Comparison of ENCODE assay signal across 17 cellular contexts in genomic region chr1:180889325-180889724, GRCh38.
"Had no signal": no experiment of that assay in that cellular context is flagged by ENCODE, and none has a peak within 500 bp of the region (broad histone marks: within the 10 kb centered on the region; RNA-seq: fewer than 3 reads in every experiment).

No MANE protein-coding gene starts in this region.

- H3K4me3 Mint-ChIP-seq: activated CD4-positive, alpha-beta T cell treated with anti-CD3 and anti-CD28 coated beads for 36 hours; activated CD8-positive, alpha-beta T cell treated with anti-CD3 and anti-CD28 coated beads for 36 hours; activated naive CD8-positive, alpha-beta T cell treated with anti-CD3 and anti-CD28 coated beads, Interleukin-2, amount 50 U/mL, for 24 hours; activated T-cell treated with anti-CD3 and anti-CD28 coated beads, Interleukin-2, amount 50 U/mL, for 72 hours; memory B cell; nephron progenitor cell; stimulated activated naive CD8-positive, alpha-beta T cell treated with anti-CD3 and anti-CD28 coated beads, Interleukin-15, amount 100 ng/mL, for 72 hours had no signal

- H3K27me3 Mint-ChIP-seq: activated CD4-positive, alpha-beta T cell treated with anti-CD3 and anti-CD28 coated beads for 36 hours; activated CD8-positive, alpha-beta T cell treated with anti-CD3 and anti-CD28 coated beads for 36 hours; activated naive CD8-positive, alpha-beta T cell treated with anti-CD3 and anti-CD28 coated beads, Interleukin-2, amount 50 U/mL, for 24 hours; memory B cell; stimulated activated naive CD8-positive, alpha-beta T cell treated with anti-CD3 and anti-CD28 coated beads, Interleukin-15, amount 100 ng/mL, for 72 hours had no signal

- H3K27ac ChIP-seq: left ventricle myocardium inferior, ovary, testis had no signal

- H3K27me3 ChIP-seq: ovary, testis had no signal

- H3K4me1 Mint-ChIP-seq: stimulated activated naive CD8-positive, alpha-beta T cell treated with anti-CD3 and anti-CD28 coated beads, Interleukin-15, amount 100 ng/mL, for 72 hours had no signal

- DNase-seq: activated CD4-positive, alpha-beta T cell treated with anti-CD3 and anti-CD28 coated beads for 36 hours; activated CD8-positive, alpha-beta memory T cell treated with anti-CD3 and anti-CD28 coated beads, Interleukin-2, amount 50 U/mL, for 4 hours; activated CD8-positive, alpha-beta T cell treated with anti-CD3 and anti-CD28 coated beads for 36 hours; activated naive CD8-positive, alpha-beta T cell treated with anti-CD3 and anti-CD28 coated beads, Interleukin-2, amount 50 U/mL, for 24 hours; activated T-cell treated with anti-CD3 and anti-CD28 coated beads, Interleukin-2, amount 50 U/mL, for 72 hours; kidney; left ventricle myocardium inferior; nephron progenitor cell; ovary; stimulated activated CD4-positive, alpha-beta T cell treated with anti-CD3 and anti-CD28 coated beads, Interleukin-4, amount 100 ng/mL, for 24 hours; stimulated activated naive CD8-positive, alpha-beta T cell treated with anti-CD3 and anti-CD28 coated beads, Interleukin-15, amount 100 ng/mL, for 72 hours; T1000; testis had no signal

- H3K9me3 ChIP-seq: left ventricle myocardium inferior, ovary, testis had no signal

- H3K27ac Mint-ChIP-seq: activated CD4-positive, alpha-beta T cell treated with anti-CD3 and anti-CD28 coated beads for 36 hours; activated CD8-positive, alpha-beta T cell treated with anti-CD3 and anti-CD28 coated beads for 36 hours; activated naive CD8-positive, alpha-beta T cell treated with anti-CD3 and anti-CD28 coated beads, Interleukin-2, amount 50 U/mL, for 24 hours; activated T-cell treated with anti-CD3 and anti-CD28 coated beads, Interleukin-2, amount 50 U/mL, for 72 hours; nephron progenitor cell; stimulated activated naive CD8-positive, alpha-beta T cell treated with anti-CD3 and anti-CD28 coated beads, Interleukin-15, amount 100 ng/mL, for 72 hours had no signal

- ATAC-seq: activated CD4-positive, alpha-beta T cell treated with anti-CD3 and anti-CD28 coated beads for 36 hours; activated CD8-positive, alpha-beta T cell treated with anti-CD3 and anti-CD28 coated beads for 36 hours; activated naive CD8-positive, alpha-beta T cell treated with anti-CD3 and anti-CD28 coated beads, Interleukin-2, amount 50 U/mL, for 24 hours; activated T-cell treated with anti-CD3 and anti-CD28 coated beads, Interleukin-2, amount 50 U/mL, for 72 hours; stimulated activated naive CD8-positive, alpha-beta T cell treated with anti-CD3 and anti-CD28 coated beads, Interleukin-15, amount 100 ng/mL, for 72 hours had no signal

- H3K4me3 ChIP-seq: left ventricle myocardium inferior, ovary, testis had no signal

- H3K4me1 ChIP-seq: testis had no signal

- FAIRE-seq: colon, frontal cortex, kidney, urothelium cell line had no signal

- H3K36me3 ChIP-seq: ovary had no signal

- H3K9me3 Mint-ChIP-seq: activated CD8-positive, alpha-beta T cell treated with anti-CD3 and anti-CD28 coated beads for 36 hours; activated naive CD8-positive, alpha-beta T cell treated with anti-CD3 and anti-CD28 coated beads, Interleukin-2, amount 50 U/mL, for 24 hours; activated T-cell treated with anti-CD3 and anti-CD28 coated beads, Interleukin-2, amount 50 U/mL, for 72 hours; memory B cell; nephron progenitor cell; stimulated activated naive CD8-positive, alpha-beta T cell treated with anti-CD3 and anti-CD28 coated beads, Interleukin-15, amount 100 ng/mL, for 72 hours had no signal
